In the genomic region with DNA sequence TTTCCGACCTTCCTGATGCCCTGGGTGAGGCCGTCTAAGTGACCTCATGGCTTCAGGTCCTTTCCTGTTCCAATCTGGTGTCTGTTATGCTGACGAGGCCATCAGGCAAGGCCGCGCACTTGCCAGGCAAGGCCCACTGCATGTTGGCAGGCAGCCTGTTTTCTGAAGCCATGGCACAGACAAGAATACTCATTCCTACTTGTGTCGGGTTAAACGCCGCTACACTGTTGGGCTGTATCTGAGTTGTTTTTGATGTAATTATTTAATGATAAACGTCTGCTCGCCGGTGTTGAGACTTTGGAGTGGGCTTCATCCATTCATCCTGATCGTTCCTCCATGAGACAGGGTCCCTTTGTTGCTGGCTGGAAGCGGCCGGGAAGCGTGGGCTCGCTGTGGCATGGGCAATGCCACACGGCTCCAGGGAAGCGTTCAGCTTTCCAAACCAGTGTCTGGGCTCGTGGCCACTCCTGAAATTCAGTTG, we compare ENCODE assay signal across 10 cellular contexts.
DNase-seq lines count a peak whose midpoint lies in the region; ATAC-seq lines count a peak whose summit lies in the region.
"Had no signal": no experiment of that assay in that cellular context is flagged by ENCODE, and none has a peak within 500 bp of the region (broad histone marks: within the 10 kb centered on the region; RNA-seq: fewer than 3 reads in every experiment).

No MANE protein-coding gene starts in this region.

- H3K27ac ChIP-seq in caudate nucleus (ENCODE audit: low read depth, low read length) = peak overlapping the region; percentile 42

- H3K4me3 Mint-ChIP-seq in stimulated activated effector memory CD8-positive, alpha-beta T cell treated with anti-CD3 and anti-CD28 coated beads, Interleukin-12 subunit alpha, Interleukin-12 subunit beta, amount 100 ng/mL, for 72 hours = no peak overlapping the region
- H3K4me3 Mint-ChIP-seq: activated naive CD8-positive, alpha-beta T cell; natural killer cell treated with Interleukin-12 subunit alpha and Interleukin-12 subunit beta and Interleukin-15 and Interleukin-18, amount 100 ng/mL, for 72 hours had no signal

- no peak for ATAC-seq in stimulated activated effector memory CD8-positive, alpha-beta T cell treated with anti-CD3 and anti-CD28 coated beads, Interleukin-12 subunit alpha, Interleukin-12 subunit beta, amount 100 ng/mL, for 72 hours
- ATAC-seq in GM21528 (IDR thresholded peaks at IDR 0.05; ENCODE audit: low FRiP score, unreplicated experiment) = no peak
- ATAC-seq: natural killer cell treated with Interleukin-12 subunit alpha and Interleukin-12 subunit beta and Interleukin-15 and Interleukin-18, amount 100 ng/mL, for 72 hours had no signal

- H3K9me3 Mint-ChIP-seq in stimulated activated effector memory CD8-positive, alpha-beta T cell treated with anti-CD3 and anti-CD28 coated beads, Interleukin-12 subunit alpha, Interleukin-12 subunit beta, amount 100 ng/mL, for 72 hours = no peaks in the 10 kb centered on the region
- H3K9me3 Mint-ChIP-seq: natural killer cell treated with Interleukin-12 subunit alpha and Interleukin-12 subunit beta and Interleukin-15 and Interleukin-18, amount 100 ng/mL, for 72 hours had no signal

- peak; percentile 41 for DNase-seq in NCI-H1105 (lab: John Stamatoyannopoulos, UW)
- peak in 41 of 61 donors; percentile 23 to 71 (median 40) for DNase-seq in caudate nucleus (lab: John Stamatoyannopoulos, UW)
- DNase-seq in kidney tubule cell (ENCODE audit: low spot score) = peak; percentile 49
- no peak for DNase-seq in stimulated activated effector memory CD8-positive, alpha-beta T cell treated with anti-CD3 and anti-CD28 coated beads, Interleukin-12 subunit alpha, Interleukin-12 subunit beta, amount 100 ng/mL, for 72 hours (ENCODE audit: low spot score in 2 of 2)
- no peak for DNase-seq in NCI-H187 treated with DMSO at 0.1 percent for 48 hours (lab: John Stamatoyannopoulos, UW)
- DNase-seq in effector CD8-positive, alpha-beta T cell (lab: John Stamatoyannopoulos, UW) = no peak
- DNase-seq: NCI-H2107 had no signal

- H3K27ac Mint-ChIP-seq in stimulated activated effector memory CD8-positive, alpha-beta T cell treated with anti-CD3 and anti-CD28 coated beads, Interleukin-12 subunit alpha, Interleukin-12 subunit beta, amount 100 ng/mL, for 72 hours = peak overlapping the region; percentile 44
- H3K27ac Mint-ChIP-seq: activated naive CD8-positive, alpha-beta T cell; natural killer cell treated with Interleukin-12 subunit alpha and Interleukin-12 subunit beta and Interleukin-15 and Interleukin-18, amount 100 ng/mL, for 72 hours had no signal

- peaks cover 20% of the 10 kb centered on the region for H3K4me1 Mint-ChIP-seq in stimulated activated effector memory CD8-positive, alpha-beta T cell treated with anti-CD3 and anti-CD28 coated beads, Interleukin-12 subunit alpha, Interleukin-12 subunit beta, amount 100 ng/mL, for 72 hours

- no peaks in the 10 kb centered on the region for H3K36me3 Mint-ChIP-seq in stimulated activated effector memory CD8-positive, alpha-beta T cell treated with anti-CD3 and anti-CD28 coated beads, Interleukin-12 subunit alpha, Interleukin-12 subunit beta, amount 100 ng/mL, for 72 hours
- H3K36me3 Mint-ChIP-seq: natural killer cell treated with Interleukin-12 subunit alpha and Interleukin-12 subunit beta and Interleukin-15 and Interleukin-18, amount 100 ng/mL, for 72 hours had no signal

Comparison
In these comparisons a context has a peak if more than half of its experiments do, and no peak if none do; other contexts are left out.
1. DNase-seq: peak in NCI-H1105 (single experiment), caudate nucleus (41 of 61) and kidney tubule cell (single experiment); none in stimulated activated effector memory CD8-positive, alpha-beta T cell treated with anti-CD3 and anti-CD28 coated beads, Interleukin-12 subunit alpha, Interleukin-12 subunit beta, amount 100 ng/mL, for 72 hours (0 of 2), NCI-H187 treated with DMSO at 0.1 percent for 48 hours (single experiment) and effector CD8-positive, alpha-beta T cell (single experiment).